Comparison of ENCODE assay signal across 8 cellular contexts in genomic region chr1:219324629-219325367, GRCh38.
DNase-seq lines count a peak whose midpoint lies in the region; ATAC-seq and FAIRE-seq lines count a peak whose summit lies in the region.

No MANE protein-coding gene starts in this region.

- H3K4me3 Mint-ChIP-seq in CD4-positive, alpha-beta memory T cell, result no peak overlapping the region

- FAIRE-seq in RCC 7860 (lab: Jason Lieb, UNC), result peak; percentile 98

- H3K4me3 ChIP-seq in CD4-positive, alpha-beta memory T cell (ENCODE audit: low read length in 2 of 2), result no peak overlapping the region

- peak; percentile 67 for DNase-seq in GM04504 (ENCODE audit: low read depth)
- peak; percentile 88 for DNase-seq in RCC 7860 (ENCODE audit: low spot score)
- peak; percentile 97 for DNase-seq in iris pigment epithelial cell (ENCODE audit: low read depth)
- DNase-seq in CD4-positive, alpha-beta memory T cell, result no peak
- DNase-seq in foreskin melanocyte, result no peak
- no peak for DNase-seq in mucosa of gallbladder (ENCODE audit: low spot score)
- no peak for DNase-seq in NCI-H1092 (lab: John Stamatoyannopoulos, UW)

- H3K9me3 ChIP-seq in CD4-positive, alpha-beta memory T cell (ENCODE audit: control insufficient read depth in 1 of 2, low read length in 2 of 2), result no peaks in the 10 kb centered on the region

- H3K27ac Mint-ChIP-seq in CD4-positive, alpha-beta memory T cell, result no peak overlapping the region

- no peaks in the 10 kb centered on the region for H3K4me1 Mint-ChIP-seq in CD4-positive, alpha-beta memory T cell

- no peaks in the 10 kb centered on the region for H3K36me3 Mint-ChIP-seq in CD4-positive, alpha-beta memory T cell

- no peak overlapping the region for H3K27ac ChIP-seq in CD4-positive, alpha-beta memory T cell (ENCODE audit: low read depth, low read length)

- H3K36me3 ChIP-seq in CD4-positive, alpha-beta memory T cell (ENCODE audit: insufficient read depth, low read length), result no peaks in the 10 kb centered on the region

- ATAC-seq in HG02763 (IDR thresholded peaks at IDR 0.05; ENCODE audit: unreplicated experiment), result peak; percentile 64

- CTCF ChIA-PET in CD4-positive, alpha-beta memory T cell (lab: Charles Lee; ENCODE audit: partially characterized antibody), result no interaction called here

- H3K9me3 Mint-ChIP-seq in CD4-positive, alpha-beta memory T cell, result peaks cover 0 to 24% (median 9%) of the 10 kb centered on the region in 8 donors

- H3K27me3 ChIP-seq in CD4-positive, alpha-beta memory T cell (ENCODE audit: insufficient read depth, low read length), result no peaks in the 10 kb centered on the region

- no peaks in the 10 kb centered on the region for H3K4me1 ChIP-seq in CD4-positive, alpha-beta memory T cell (ENCODE audit: insufficient read depth, low read length)

- POLR2A ChIA-PET in CD4-positive, alpha-beta memory T cell (lab: Charles Lee; ENCODE audit: partially characterized antibody), result no interaction called here

- intact Hi-C loops in CD4-positive, alpha-beta memory T cell (cut with micrococcal nuclease), result no loop called here

- no peaks in the 10 kb centered on the region for H3K27me3 Mint-ChIP-seq in CD4-positive, alpha-beta memory T cell

Comparison
In these comparisons a context has a peak if more than half of its experiments do, and no peak if none do; other contexts are left out.
1. DNase-seq: peak in GM04504 (single experiment), RCC 7860 (single experiment) and iris pigment epithelial cell (single experiment); none in CD4-positive, alpha-beta memory T cell (0 of 5), foreskin melanocyte (single experiment), mucosa of gallbladder (single experiment) and NCI-H1092 (single experiment).